Comparison of ENCODE assay signal across 15 cellular contexts in genomic region chr17:77877019-77877418, GRCh38.
"Had no signal": no experiment of that assay in that cellular context is flagged by ENCODE, and none has a peak within 500 bp of the region (broad histone marks: within the 10 kb centered on the region; RNA-seq: fewer than 3 reads in every experiment).

No MANE protein-coding gene starts in this region.

- DNase-seq: activated B cell treated with CpG ODN at 0.5 μM for 24 hours; activated CD4-positive, alpha-beta T cell treated with anti-CD3 and anti-CD28 coated beads, Interleukin-2, amount 50 U/mL, for 1 hour; activated naive CD4-positive, alpha-beta T cell treated with anti-CD3 and anti-CD28 coated beads, Interleukin-2, amount 50 U/mL, for 16 hours; amniotic stem cell; body of pancreas; cortex of kidney; effector CD8-positive, alpha-beta T cell; mucosa of descending colon; sigmoid colon; stimulated activated CD4-positive, alpha-beta T cell treated with anti-CD3 and anti-CD28 coated beads, Interleukin-2, amount 100 ng/mL, for 24 hours; transverse colon had no signal

- H3K27ac Mint-ChIP-seq: activated B cell treated with CpG ODN at 0.5 μM for 24 hours, nephron had no signal

- H3K27me3 Mint-ChIP-seq: central memory CD8-positive, alpha-beta T cell had no signal

- H3K4me3 Mint-ChIP-seq: activated B cell treated with CpG ODN at 0.5 μM for 24 hours; central memory CD8-positive, alpha-beta T cell; nephron had no signal

- ATAC-seq: body of pancreas, gastroesophageal sphincter, left lung, mucosa of descending colon had no signal
